In genomic region chr3:104245981-104246380, GRCh38 we compare ENCODE assay signal across 25 cellular contexts.
"Had no signal": no experiment of that assay in that cellular context is flagged by ENCODE, and none has a peak within 500 bp of the region (broad histone marks: within the 10 kb centered on the region; RNA-seq: fewer than 3 reads in every experiment).

No MANE protein-coding gene starts in this region.

- H3K4me1 ChIP-seq: body of pancreas, foreskin keratinocyte, lower lobe of right lung, suprapubic skin had no signal

- H3K9me3 ChIP-seq: lower lobe of right lung had no signal

- H3K36me3 ChIP-seq: lower lobe of right lung, suprapubic skin had no signal

- DNase-seq: activated B cell treated with CpG ODN at 0.5 μM for 24 hours; activated CD4-positive, alpha-beta memory T cell treated with anti-CD3 and anti-CD28 coated beads, Interleukin-2, amount 10 ng/mL, durations not matched to agents 7 days and 5 days; activated CD4-positive, alpha-beta T cell treated with anti-CD3 and anti-CD28 coated beads for 48 hours; activated CD8-positive, alpha-beta memory T cell treated with anti-CD3 and anti-CD28 coated beads, Interleukin-2, amount 10 ng/mL, durations not matched to agents 7 days and 5 days; activated naive CD4-positive, alpha-beta T cell treated with Interleukin-2 at 50 U/mL for 16 hours; activated naive CD8-positive, alpha-beta T cell treated with anti-CD3 and anti-CD28 coated beads, Interleukin-2, amount 10 ng/mL, durations not matched to agents 7 days and 5 days; activated T-cell treated with anti-CD3 and anti-CD28 coated beads, Interleukin-2, amount 50 U/mL, for 1 hour; body of pancreas; caudate nucleus; dorsolateral prefrontal cortex; foreskin keratinocyte; hippocampal formation; islet precursor cell; left colon; lower lobe of right lung; occipital lobe; posterior cingulate gyrus; right cardiac atrium; small intestine; stimulated activated CD4-positive, alpha-beta T cell treated with anti-CD3 and anti-CD28 coated beads, Interleukin-15, amount 100 ng/mL, for 24 hours; stimulated activated CD4-positive, alpha-beta T cell treated with anti-CD3 and anti-CD28 coated beads, Interleukin-2, amount 100 ng/mL, for 48 hours; stimulated activated naive CD8-positive, alpha-beta T cell treated with anti-CD3 and anti-CD28 coated beads, Interleukin-15, amount 100 ng/mL, for 72 hours had no signal

- H3K27ac ChIP-seq: body of pancreas, dorsolateral prefrontal cortex, foreskin keratinocyte, lower lobe of right lung, suprapubic skin had no signal

- ATAC-seq: activated CD8-positive, alpha-beta memory T cell treated with anti-CD3 and anti-CD28 coated beads, Interleukin-2, amount 10 ng/mL, durations not matched to agents 7 days and 5 days; activated T-helper 17 cell treated with anti-CD3 and anti-CD28 coated beads, Interleukin-2, amount 50 U/mL, for 72 hours; body of pancreas; foreskin keratinocyte; left colon; lower lobe of right lung; natural killer cell treated with Interleukin-12 subunit alpha and Interleukin-12 subunit beta and Interleukin-15 and Interleukin-18, amount 100 ng/mL, for 72 hours; right cardiac atrium; stimulated activated naive CD8-positive, alpha-beta T cell treated with anti-CD3 and anti-CD28 coated beads, Interleukin-15, amount 100 ng/mL, for 72 hours had no signal

- H3K4me3 ChIP-seq: body of pancreas, dorsolateral prefrontal cortex, lower lobe of right lung, suprapubic skin had no signal

- H3K27me3 ChIP-seq: body of pancreas, dorsolateral prefrontal cortex, foreskin keratinocyte, suprapubic skin had no signal
